In the genomic region with DNA sequence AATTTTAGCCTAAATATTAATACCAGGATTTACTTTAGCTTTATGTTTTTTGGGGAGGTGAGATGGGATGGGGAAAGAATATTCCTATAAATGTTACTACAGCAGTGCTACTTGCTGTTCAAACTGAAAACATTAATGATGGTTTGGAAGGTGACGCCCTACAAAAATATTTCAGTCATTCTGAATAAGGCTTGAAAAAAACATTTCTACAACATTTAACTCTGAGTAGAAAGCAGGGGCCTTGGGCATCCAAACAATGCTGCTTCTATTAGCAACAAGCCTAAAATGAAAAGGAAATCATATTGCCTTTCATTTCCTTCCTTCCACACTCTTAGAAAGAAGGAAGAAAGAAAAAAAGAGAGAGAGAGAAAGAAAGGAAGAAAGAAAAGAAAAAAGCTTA, we compare ENCODE assay signal across 29 cellular contexts. TPM values are rescaled to one million over a fixed set of nuclear protein-coding genes. Genes with fewer than 3 reads are reported as not detected.
DNase-seq lines count a peak whose midpoint lies in the region; ATAC-seq and TF ChIP-seq lines count a peak whose summit lies in the region.
"Had no signal": no experiment of that assay in that cellular context is flagged by ENCODE, and none has a peak within 500 bp of the region (broad histone marks: within the 10 kb centered on the region; RNA-seq: fewer than 3 reads in every experiment).

No MANE protein-coding gene starts in this region.

- H3K9me2 ChIP-seq in SK-N-SH, result no peaks in the 10 kb centered on the region

- WGBS in SK-N-SH (ENCODE audit: low lambda C conversion rate), result 14% methylated on average over 1 of the region's 1 CpG

- H4K20me1 ChIP-seq in SK-N-SH (ENCODE audit: insufficient read depth), result no peaks in the 10 kb centered on the region

- peak overlapping the region; percentile 18; the same call in 1 of the 2 replicates for H3K4me2 ChIP-seq in SK-N-SH
- H3K4me2 ChIP-seq: GM23338, KMS-11 had no signal

- no peaks in the 10 kb centered on the region for H3K79me2 ChIP-seq in SK-N-SH (ENCODE audit: insufficient read depth)

- no peak overlapping the region for H2AFZ ChIP-seq in SK-N-SH (ENCODE audit: low read depth)
- H2AFZ ChIP-seq: GM23338 had no signal

- no peak overlapping the region for H3K4me3 ChIP-seq in SK-N-SH (ENCODE audit: low read depth in 2 of 2, low read length in 1 of 2)
- H3K4me3 ChIP-seq in MG63, result no peak overlapping the region
- H3K4me3 ChIP-seq: breast epithelium, GM23338 had no signal

- peaks cover 39% of the 10 kb centered on the region for H3K4me1 Mint-ChIP-seq in chondrocyte (ENCODE audit: low read depth)
- H3K4me1 Mint-ChIP-seq: CD4-positive, CD25-positive, alpha-beta regulatory T cell; GM23338 had no signal

- CTCF ChIA-PET in SK-N-SH (lab: Yijun Ruan, JAX), result interaction anchor here (0.6 kb wide), 1 partner anchor 16 kb away, joined by 3 read pairs; a partner anchor contains a TSS

- no peaks in the 10 kb centered on the region for H3K27me3 Mint-ChIP-seq in chondrocyte (ENCODE audit: low read depth)

- TF ChIP-seq CTCF in SK-N-SH (IDR thresholded peaks at IDR 0.05), result no peak
- TF ChIP-seq CTCF in chondrocyte (IDR thresholded peaks at IDR 0.05), result no peak

- H3K9me3 ChIP-seq in SK-N-SH (no peaks in the 10 kb centered on the region), MG63 (no peaks in the 10 kb centered on the region)
- H3K9me3 ChIP-seq: breast epithelium had no signal

- TF ChIP-seq EP300 in SK-N-SH (IDR thresholded peaks at IDR 0.05; ENCODE audit: borderline replicate concordance in 1 of 2, low read depth in 1 of 2, low read length in 1 of 2), result no peak

- H3K9me3 Mint-ChIP-seq in chondrocyte (ENCODE audit: low read depth), result no peaks in the 10 kb centered on the region
- H3K9me3 Mint-ChIP-seq: activated naive CD4-positive, alpha-beta T cell treated with anti-CD3 and anti-CD28 coated beads, Interleukin-2, amount 50 U/mL, for 24 hours; GM23338; T-cell had no signal

- no peak overlapping the region for H3K4me3 Mint-ChIP-seq in chondrocyte (ENCODE audit: unreplicated experiment)
- H3K4me3 Mint-ChIP-seq: activated naive CD4-positive, alpha-beta T cell treated with anti-CD3 and anti-CD28 coated beads, Interleukin-2, amount 50 U/mL, for 24 hours; CD4-positive, CD25-positive, alpha-beta regulatory T cell; GM23338; T-cell had no signal

- peaks cover 7% of the 10 kb centered on the region for H3F3A ChIP-seq in SK-N-SH (replicated peaks; ENCODE audit: insufficient read depth)

- DNase-seq in SK-N-SH (no peak), chondrocyte (ENCODE audit: low spot score) (no peak), myocyte (ENCODE audit: low read depth) (peak; percentile 38), NOMO-1 (lab: John Stamatoyannopoulos, UW; ENCODE audit: unreplicated experiment in 2 of 2) (no peak), DMS114 treated with DMSO at 0.1 percent for 48 hours (lab: John Stamatoyannopoulos, UW; ENCODE audit: unreplicated experiment) (no peak), MG63 (no peak)
- DNase-seq: activated CD4-positive, alpha-beta T cell treated with anti-CD3 and anti-CD28 coated beads for 48 hours; activated T-cell treated with anti-CD3 and anti-CD28 coated beads for 4 hours; amygdala; CD4-positive, CD25-positive, alpha-beta regulatory T cell; glutamatergic neuron; left colon; NCI-H1436; NCI-H2081 treated with DMSO at 0.1 percent for 48 hours; NCI-H2227 treated with DMSO at 0.1 percent for 48 hours; NCI-H69; right cardiac atrium; SHP77 treated with DMSO at 0.1 percent for 48 hours; stimulated activated CD4-positive, alpha-beta T cell treated with anti-CD3 and anti-CD28 coated beads, Interleukin-4, amount 100 ng/mL, for 4 hours; T-cell; trophoblast cell had no signal

- H3K4me1 ChIP-seq in SK-N-SH (ENCODE audit: control insufficient read depth in 1 of 2, insufficient read depth in 2 of 2, low read depth in 1 of 2, low read length in 1 of 2), result no peaks in the 10 kb centered on the region; a peak in 2 of 4 replicates
- H3K4me1 ChIP-seq: breast epithelium had no signal

- H3K27me3 ChIP-seq in SK-N-SH (ENCODE audit: insufficient read depth) (peaks cover 14% of the 10 kb centered on the region; the same call in 1 of the 2 replicates), MG63 (no peaks in the 10 kb centered on the region)
- H3K27me3 ChIP-seq: breast epithelium had no signal

- no peak overlapping the region for H3K9ac ChIP-seq in SK-N-SH
- H3K9ac ChIP-seq: KMS-11 had no signal

- ATAC-seq in SK-N-SH treated with all-trans-retinoic acid at 6 μM for 48 hours, result no peak
- ATAC-seq in HG02678 (IDR thresholded peaks at IDR 0.05; ENCODE audit: unreplicated experiment), result no peak
- ATAC-seq: GM23338, left colon, Panc1, right cardiac atrium, T-cell had no signal

- TF ChIP-seq RAD21 in SK-N-SH (IDR thresholded peaks at IDR 0.05; ENCODE audit: low read length), result no peak

- POLR2A ChIA-PET in SK-N-SH (lab: Yijun Ruan, JAX), result no interaction called here

- H3K36me3 ChIP-seq in SK-N-SH (replicated peaks in 1 of 2; ENCODE audit: control insufficient read depth in 1 of 2, insufficient read depth in 2 of 2, low read length in 1 of 2) (no peaks in the 10 kb centered on the region), MG63 (no peaks in the 10 kb centered on the region)
- H3K36me3 ChIP-seq: breast epithelium had no signal

- H3K27ac Mint-ChIP-seq in chondrocyte (ENCODE audit: unreplicated experiment), result peak overlapping the region; percentile 70
- H3K27ac Mint-ChIP-seq: activated naive CD4-positive, alpha-beta T cell treated with anti-CD3 and anti-CD28 coated beads, Interleukin-2, amount 50 U/mL, for 24 hours; CD4-positive, CD25-positive, alpha-beta regulatory T cell; GM23338; T-cell had no signal

- H3K27ac ChIP-seq in SK-N-SH (ENCODE audit: low read depth in 2 of 2, low read length in 1 of 2), result peak overlapping the region in 1 of 2 experiments; percentile 48; a peak in 1 of 4 replicates
- H3K27ac ChIP-seq: 22Rv1, breast epithelium, KMS-11 had no signal

- H3K36me3 Mint-ChIP-seq in chondrocyte (ENCODE audit: low read depth), result no peaks in the 10 kb centered on the region
- H3K36me3 Mint-ChIP-seq: activated naive CD4-positive, alpha-beta T cell treated with anti-CD3 and anti-CD28 coated beads, Interleukin-2, amount 50 U/mL, for 24 hours; CD4-positive, CD25-positive, alpha-beta regulatory T cell; T-cell had no signal

TF ChIP-seq in SK-N-SH, 30 proteins besides CTCF, POLR2A, EP300 and RAD21:
- TF ChIP-seq GABPA (IDR thresholded peaks at IDR 0.05; ENCODE audit: low read depth) (no peak), FOXJ3 (CRISPR knock-in tag; IDR thresholded peaks at IDR 0.05) (no peak), FOXM1 (IDR thresholded peaks at IDR 0.05; ENCODE audit: low read depth) (no peak)
- TF ChIP-seq, protein P1, sequence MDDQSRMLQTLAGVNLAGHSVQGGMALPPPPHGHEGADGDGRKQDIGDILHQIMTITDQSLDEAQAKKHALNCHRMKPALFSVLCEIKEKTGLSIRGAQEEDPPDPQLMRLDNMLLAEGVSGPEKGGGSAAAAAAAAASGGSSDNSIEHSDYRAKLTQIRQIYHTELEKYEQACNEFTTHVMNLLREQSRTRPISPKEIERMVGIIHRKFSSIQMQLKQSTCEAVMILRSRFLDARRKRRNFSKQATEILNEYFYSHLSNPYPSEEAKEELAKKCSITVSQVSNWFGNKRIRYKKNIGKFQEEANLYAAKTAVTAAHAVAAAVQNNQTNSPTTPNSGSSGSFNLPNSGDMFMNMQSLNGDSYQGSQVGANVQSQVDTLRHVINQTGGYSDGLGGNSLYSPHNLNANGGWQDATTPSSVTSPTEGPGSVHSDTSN (IDR thresholded peaks at IDR 0.05), result no peak

TF ChIP-seq in SK-N-SH treated with all-trans-retinoic acid at 6 μM for 48 hours, 23 proteins besides CTCF, POLR2A, EP300 and RAD21:
- TF ChIP-seq ISL1 (CRISPR knock-in tag; IDR thresholded peaks at IDR 0.05) (no peak), RARB (CRISPR knock-in tag; IDR thresholded peaks at IDR 0.05) (no peak)

RNA-seq across cellular contexts. Expression of a gene that starts 16.2 kb away (rescaled TPM):
- 23.7 and 39.9 TPM in 2 replicates for polyA plus RNA-seq in SK-N-SH (2012; rRNA removed)
- 32.4 and 34.4 TPM in 2 replicates for polyA plus RNA-seq in SK-N-SH (2012; cell fraction: cytosol; rRNA removed)
- polyA plus RNA-seq in SK-N-SH (2012; cell fraction: nucleus; rRNA removed), result 26.5 and 64.3 TPM in 2 replicates
- total RNA-seq in chondrocyte, result 82.7 to 108 TPM (median 84.4 TPM) in 3 replicates
- 55.3 and 72.3 TPM in 2 replicates for total RNA-seq in myocyte
- 115 TPM for polyA plus RNA-seq in myocyte (2012)
- 49.6 and 53.1 TPM in 2 replicates for total RNA-seq in MG63 (2014; rRNA removed; shearing (Covaris generic); ENCODE audit: low replicate concordance)
- polyA plus RNA-seq: CD4-positive, CD25-positive, alpha-beta regulatory T cell had no signal
